Comparison of ENCODE assay signal across 27 cellular contexts in the genomic region with DNA sequence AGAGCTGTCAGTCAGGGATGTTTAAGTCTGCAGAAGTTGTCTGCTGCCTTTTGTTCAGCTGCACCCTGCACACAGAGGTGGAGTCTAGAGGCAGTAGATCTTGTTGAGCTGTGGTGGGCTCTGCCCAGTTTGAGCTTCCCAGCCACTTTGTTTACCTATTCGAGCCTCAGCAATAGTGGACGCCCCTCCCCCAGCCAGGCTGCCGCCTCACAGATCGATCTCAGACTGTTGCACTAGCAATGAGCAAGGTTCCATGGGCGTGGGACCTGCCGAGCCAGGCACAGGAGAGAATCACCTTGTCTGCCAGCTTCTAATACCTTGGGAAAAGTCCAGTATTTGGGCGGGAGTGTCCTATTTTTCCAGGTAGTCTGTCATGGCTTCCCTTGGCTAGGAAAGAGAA.
"Had no signal": no experiment of that assay in that cellular context is flagged by ENCODE, and none has a peak within 500 bp of the region (broad histone marks: within the 10 kb centered on the region; RNA-seq: fewer than 3 reads in every experiment).

No MANE protein-coding gene starts in this region.

- H3K27me3 ChIP-seq: suprapubic skin, testis, thyroid gland, tibial artery, tibial nerve, transverse colon, upper lobe of left lung, upper lobe of right lung, uterus, vagina had no signal

- H3K9me3 ChIP-seq: suprapubic skin, testis, thoracic aorta, thyroid gland, tibial artery, upper lobe of left lung, uterus, vagina had no signal

- H3K4me1 ChIP-seq: stomach, suprapubic skin, testis, thyroid gland, tibial artery, tibial nerve, transverse colon, upper lobe of left lung, upper lobe of right lung, uterus, vagina had no signal

- ATAC-seq: stimulated activated effector memory CD8-positive, alpha-beta T cell treated with anti-CD3 and anti-CD28 coated beads, Interleukin-12 subunit alpha, Interleukin-12 subunit beta, amount 100 ng/mL, for 72 hours; stimulated activated memory B cell treated with anti-CD40 and anti-IgM and Interleukin-4, amounts not matched to agents 10 μg/mL and 1 μg/mL and 100 μg/mL, for 72 hours; stimulated activated naive B cell treated with anti-CD40 and anti-IgM and Interleukin-4, amounts not matched to agents 10 μg/mL and 1 μg/mL and 100 μg/mL, for 72 hours; stimulated activated naive CD8-positive, alpha-beta T cell treated with anti-CD3 and anti-CD28 coated beads, Interleukin-15, amount 100 ng/mL, for 72 hours; stimulated activated naive CD8-positive, alpha-beta T cell treated with anti-CD3 and anti-CD28 coated beads, Interleukin-15, Interleukin-2, amounts not matched to agents 100 U/mL and 50 U/mL, for 24 hours; upper lobe of right lung had no signal

- DNase-seq: stimulated activated CD4-positive, alpha-beta T cell treated with anti-CD3 and anti-CD28 coated beads, Interleukin-2, amount 100 ng/mL, for 48 hours; stimulated activated CD4-positive, alpha-beta T cell treated with anti-CD3 and anti-CD28 coated beads, Interleukin-4, amount 100 ng/mL, for 1 hour; stimulated activated CD4-positive, alpha-beta T cell treated with anti-CD3 and anti-CD28 coated beads, Interleukin-4, amount 100 ng/mL, for 24 hours; stimulated activated CD4-positive, alpha-beta T cell treated with anti-CD3 and anti-CD28 coated beads, Interleukin-4, amount 100 ng/mL, for 4 hours; stimulated activated CD8-positive, alpha-beta memory T cell treated with anti-CD3 and anti-CD28 coated beads, Interleukin-4, amount 100 ng/mL, for 48 hours; stimulated activated naive B cell treated with anti-CD40 and anti-IgM and Interleukin-4, amounts not matched to agents 10 μg/mL and 1 μg/mL and 100 μg/mL, for 72 hours; stimulated activated naive CD4-positive, alpha-beta T cell; stimulated activated naive CD4-positive, alpha-beta T cell treated with Interleukin-2 at 50 U/mL for 16 hours; stimulated activated naive CD8-positive, alpha-beta T cell treated with anti-CD3 and anti-CD28 coated beads, Interleukin-15, amount 100 ng/mL, for 72 hours; stimulated activated naive CD8-positive, alpha-beta T cell treated with anti-CD3 and anti-CD28 coated beads, Interleukin-15, Interleukin-2, amounts not matched to agents 100 U/mL and 50 U/mL, for 24 hours; stomach; substantia nigra; testis; thyroid gland; tibial artery; transverse colon; trophoblast cell; upper lobe of right lung; uterus had no signal

- H3K27ac ChIP-seq: stomach, suprapubic skin, testis, thoracic aorta, thyroid gland, tibial artery, tibial nerve, transverse colon, upper lobe of left lung, upper lobe of right lung, uterus, vagina had no signal

- FAIRE-seq: urothelium cell line had no signal

- H3K4me3 ChIP-seq: stomach, suprapubic skin, testis, thoracic aorta, thyroid gland, tibial artery, tibial nerve, transverse colon, upper lobe of left lung, upper lobe of right lung, uterus, vagina had no signal

- H3K36me3 ChIP-seq: stomach, suprapubic skin, thoracic aorta, thyroid gland, tibial artery, tibial nerve, transverse colon, upper lobe of left lung, upper lobe of right lung, uterus, vagina had no signal
